In the genomic region with DNA sequence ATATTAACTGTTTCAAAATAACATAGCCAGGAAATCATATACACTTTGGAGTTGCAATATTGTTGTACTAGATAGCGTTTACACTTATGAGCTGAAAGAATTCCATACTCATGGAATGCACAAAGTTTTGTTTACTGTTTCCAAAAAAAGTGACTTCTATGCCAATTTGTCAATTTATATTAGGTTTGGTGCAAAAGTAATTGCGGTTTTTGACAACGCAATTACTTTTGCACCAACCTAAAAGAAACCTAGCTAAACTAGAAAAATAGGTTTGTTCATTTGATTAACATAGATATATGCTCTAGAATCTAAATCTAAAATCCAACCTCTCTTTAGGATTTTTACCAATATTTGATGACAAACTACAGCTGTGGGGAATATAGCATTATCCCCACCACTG, we compare ENCODE assay signal across 24 cellular contexts. TPM values are rescaled to one million over a fixed set of nuclear protein-coding genes. Genes with fewer than 3 reads are reported as not detected.
A peak's percentile ranks its signal among the peaks of the same experiment; 100 is the strongest.
DNase-seq lines count a peak whose midpoint lies in the region; ATAC-seq, FAIRE-seq and TF ChIP-seq lines count a peak whose summit lies in the region.
"Had no signal": no experiment of that assay in that cellular context is flagged by ENCODE, and none has a peak within 500 bp of the region (broad histone marks: within the 10 kb centered on the region; RNA-seq: fewer than 3 reads in every experiment).

No MANE protein-coding gene starts in this region.

- H3K9ac ChIP-seq in HepG2 (ENCODE audit: insufficient read depth, low read depth, low read length) = no peak overlapping the region
- no peak overlapping the region for H3K9ac ChIP-seq in K562 (ENCODE audit: insufficient read depth in 1 of 2, low read depth in 2 of 2, low read length in 2 of 2)
- H3K9ac ChIP-seq: BLaER1 had no signal

- H3K4me2 ChIP-seq in HepG2 (ENCODE audit: low read depth, low read length) (no peak overlapping the region), K562 (ENCODE audit: insufficient read depth, low read length) (no peak overlapping the region)
- H3K4me2 ChIP-seq: BLaER1 had no signal

- intact Hi-C loops in HepG2 (cut with micrococcal nuclease; ENCODE audit: unreplicated experiment) (no loop called here), right lobe of liver (cut with DNase I) (no loop called here), K562 (cut with micrococcal nuclease) (no loop called here)
- intact Hi-C loops in naive thymus-derived CD4-positive, alpha-beta T cell (cut with micrococcal nuclease) = no loop called here

- H3K9me3 ChIP-seq in HepG2 (ENCODE audit: low read length) = no peaks in the 10 kb centered on the region
- no peaks in the 10 kb centered on the region for H3K9me3 ChIP-seq in right lobe of liver
- no peaks in the 10 kb centered on the region for H3K9me3 ChIP-seq in K562 (replicated peaks; ENCODE audit: control insufficient read depth, insufficient read depth, low read depth, low read length)
- no peaks in the 10 kb centered on the region for H3K9me3 ChIP-seq in naive thymus-derived CD4-positive, alpha-beta T cell (ENCODE audit: control insufficient read depth in 2 of 3, low read length in 3 of 3)
- H3K9me3 ChIP-seq: BE2C, BLaER1 had no signal

- CTCF ChIA-PET in HepG2 (lab: Yijun Ruan, JAX; ENCODE audit: low intra/inter-chr PET ratio, low total read pairs) (no interaction called here), K562 (lab: Yijun Ruan, JAX; ENCODE audit: low intra/inter-chr PET ratio) (no interaction called here)
- CTCF ChIA-PET in naive thymus-derived CD4-positive, alpha-beta T cell (lab: Charles Lee) = no interaction called here

- DNase-seq in HepG2 (ENCODE audit: low spot score) = no peak
- no peak for DNase-seq in right lobe of liver
- no peak for DNase-seq in K562 (ENCODE audit: extremely low read depth in 1 of 4, low spot score in 3 of 4)
- no peak for DNase-seq in foreskin keratinocyte
- DNase-seq in naive thymus-derived CD4-positive, alpha-beta T cell = no peak
- no peak for DNase-seq in activated gamma-delta T cell (lab: John Stamatoyannopoulos, UW)
- DNase-seq: 8988T; ACHN; BE2C; C1 segment of cervical spinal cord; CD4-positive, alpha-beta memory T cell; CD4-positive, CD25-positive, alpha-beta regulatory T cell; CD8-positive, alpha-beta memory T cell; COR-L47; DMS79 treated with DMSO at 0.1 percent for 48 hours; GF-D8 had no signal

- TF ChIP-seq CTCF in HepG2 (CRISPR knock-in tag; IDR thresholded peaks at IDR 0.05) (no peak), right lobe of liver (IDR thresholded peaks at IDR 0.05) (no peak), K562 (IDR thresholded peaks at IDR 0.05 in 2 of 3, conservative IDR thresholded peaks at IDR 0.05 in 1 of 3; ENCODE audit: insufficient read depth in 2 of 3, low read depth in 1 of 3, low read length in 3 of 3) (no peak), foreskin keratinocyte (conservative IDR thresholded peaks at IDR 0.05) (no peak)

- in situ Hi-C loops in HepG2 (cut with HindIII; ENCODE audit: extremely low pct_ligation_motif_present, low pct_unique_long_range_greater_than_20kb) = no loop called here
- in situ Hi-C loops in K562 (cut with MboI) = no loop called here

- H3K4me1 ChIP-seq in HepG2 (ENCODE audit: insufficient read depth, low read length) = no peaks in the 10 kb centered on the region
- no peaks in the 10 kb centered on the region for H3K4me1 ChIP-seq in right lobe of liver
- no peaks in the 10 kb centered on the region; a peak in 2 of 5 replicates for H3K4me1 ChIP-seq in K562 (replicated peaks in 1 of 2; ENCODE audit: control insufficient read depth in 2 of 2, insufficient read depth in 2 of 2, low read length in 2 of 2)
- peaks cover 42% of the 10 kb centered on the region for H3K4me1 ChIP-seq in foreskin keratinocyte
- H3K4me1 ChIP-seq in naive thymus-derived CD4-positive, alpha-beta T cell (ENCODE audit: control insufficient read depth in 2 of 2, insufficient read depth in 2 of 2, low read length in 2 of 2) = no peaks in the 10 kb centered on the region
- H3K4me1 ChIP-seq: BE2C, BLaER1 had no signal

- no peak overlapping the region for H2AFZ ChIP-seq in HepG2 (ENCODE audit: low read length)
- no peak overlapping the region for H2AFZ ChIP-seq in K562 (ENCODE audit: low read depth, low read length)

- H4K20me1 ChIP-seq in HepG2 (ENCODE audit: insufficient read depth, low read length) (no peaks in the 10 kb centered on the region), K562 (replicated peaks; ENCODE audit: control insufficient read depth, insufficient read depth, low read length) (no peaks in the 10 kb centered on the region)
- H4K20me1 ChIP-seq: BLaER1 had no signal

- peaks cover 0 to 24% (median 12%) of the 10 kb centered on the region in 5 donors for H3K27me3 Mint-ChIP-seq in naive thymus-derived CD4-positive, alpha-beta T cell
- H3K27me3 Mint-ChIP-seq: CD4-positive, CD25-positive, alpha-beta regulatory T cell had no signal

- BruUV-seq in HepG2 (replicated peaks; lab: Mats Ljungman, UMichigan) (no TSS peak), K562 (replicated peaks; lab: Mats Ljungman, UMichigan) (no TSS peak)

- peaks cover 0 to 8% (median 0%) of the 10 kb centered on the region in 7 donors for H3K4me1 Mint-ChIP-seq in naive thymus-derived CD4-positive, alpha-beta T cell
- H3K4me1 Mint-ChIP-seq: CD4-positive, CD25-positive, alpha-beta regulatory T cell had no signal

- no peaks in the 10 kb centered on the region for H3K27me3 ChIP-seq in HepG2 (ENCODE audit: control insufficient read depth in 1 of 2, insufficient read depth in 2 of 2, low read length in 2 of 2)
- H3K27me3 ChIP-seq in right lobe of liver = no peaks in the 10 kb centered on the region
- H3K27me3 ChIP-seq in K562 (ENCODE audit: control insufficient read depth in 2 of 2, insufficient read depth in 2 of 2, low read length in 2 of 2) = no peaks in the 10 kb centered on the region
- no peaks in the 10 kb centered on the region for H3K27me3 ChIP-seq in foreskin keratinocyte
- no peaks in the 10 kb centered on the region for H3K27me3 ChIP-seq in naive thymus-derived CD4-positive, alpha-beta T cell (ENCODE audit: control insufficient read depth in 2 of 2, insufficient read depth in 2 of 2, low read length in 2 of 2)
- H3K27me3 ChIP-seq: BE2C, BLaER1 had no signal

- no peak for TF ChIP-seq EP300 in HepG2 (IDR thresholded peaks at IDR 0.05; ENCODE audit: low read depth in 2 of 2, low read length in 2 of 2)
- no peak for TF ChIP-seq EP300 in HepG2 (CRISPR knock-in tag; IDR thresholded peaks at IDR 0.05; ENCODE audit: borderline replicate concordance)
- TF ChIP-seq EP300 in K562 (IDR thresholded peaks at IDR 0.05; ENCODE audit: low read length) = no peak

- no peaks in the 10 kb centered on the region for H3K36me3 Mint-ChIP-seq in naive thymus-derived CD4-positive, alpha-beta T cell
- H3K36me3 Mint-ChIP-seq: CD14-positive monocyte; CD4-positive, alpha-beta memory T cell; CD4-positive, CD25-positive, alpha-beta regulatory T cell; CD8-positive, alpha-beta memory T cell had no signal

- ATAC-seq in HepG2 (no peak), right lobe of liver (no peak), K562 (no peak), foreskin keratinocyte (no peak)
- no peak for ATAC-seq in naive thymus-derived CD4-positive, alpha-beta T cell

- FAIRE-seq in HepG2 (lab: Jason Lieb, UNC) (no peak), K562 (lab: Jason Lieb, UNC) (no peak)
- FAIRE-seq: A204.1, D721Med, G401.6, GM12891, GM19239 had no signal

- H3K36me3 ChIP-seq in HepG2 (replicated peaks in 1 of 2; ENCODE audit: control insufficient read depth in 1 of 2, insufficient read depth in 2 of 2, low read length in 2 of 2) (no peaks in the 10 kb centered on the region), right lobe of liver (no peaks in the 10 kb centered on the region), K562 (ENCODE audit: control insufficient read depth, insufficient read depth, low read length) (no peaks in the 10 kb centered on the region)
- no peaks in the 10 kb centered on the region for H3K36me3 ChIP-seq in naive thymus-derived CD4-positive, alpha-beta T cell (ENCODE audit: control insufficient read depth in 2 of 3, insufficient read depth in 3 of 3, low read length in 3 of 3)
- H3K36me3 ChIP-seq: BE2C, BLaER1 had no signal

- WGBS in HepG2 (ENCODE audit: low lambda C conversion rate) = 16% methylated on average over 3 of the region's 3 CpGs
- WGBS in right lobe of liver (ENCODE audit: insufficient coverage, low coverage, low lambda C conversion rate, missing lambda C conversion rate) = 80% methylated on average over 3 of the region's 3 CpGs
- 24% methylated on average over 3 of the region's 3 CpGs for WGBS in K562 (ENCODE audit: insufficient coverage, low coverage, missing lambda C conversion rate)

- peaks cover 0 to 5% (median 0%) of the 10 kb centered on the region in 11 donors for H3K9me3 Mint-ChIP-seq in naive thymus-derived CD4-positive, alpha-beta T cell

- H3K9me1 ChIP-seq in K562 (ENCODE audit: control insufficient read depth, insufficient read depth, low read length) = no peaks in the 10 kb centered on the region

- H3K4me3 Mint-ChIP-seq in naive thymus-derived CD4-positive, alpha-beta T cell = no peak overlapping the region
- H3K4me3 Mint-ChIP-seq: CD14-positive monocyte; CD4-positive, alpha-beta memory T cell; CD4-positive, CD25-positive, alpha-beta regulatory T cell; CD8-positive, alpha-beta memory T cell had no signal

- H3K79me2 ChIP-seq in HepG2 (ENCODE audit: insufficient read depth, low read length) (no peaks in the 10 kb centered on the region), K562 (ENCODE audit: control insufficient read depth, insufficient read depth, low read length) (no peaks in the 10 kb centered on the region)

- POLR2A ChIA-PET in HepG2 (lab: Yijun Ruan, JAX) = no interaction called here
- POLR2A ChIA-PET in K562 (lab: Yijun Ruan, JAX) = no interaction called here
- POLR2A ChIA-PET in naive thymus-derived CD4-positive, alpha-beta T cell (lab: Charles Lee) = no interaction called here

- no peak for TF ChIP-seq POLR2A in HepG2 (IDR thresholded peaks at IDR 0.05; ENCODE audit: insufficient read depth in 1 of 2, low read depth in 2 of 2, low read length in 2 of 2)
- TF ChIP-seq POLR2A in right lobe of liver (IDR thresholded peaks at IDR 0.05) = no peak
- TF ChIP-seq POLR2A in K562 (conservative IDR thresholded peaks at IDR 0.05) = no peak

- H3K27ac ChIP-seq in HepG2 (ENCODE audit: extremely low read length, insufficient read depth, low read length) = no peak overlapping the region
- no peak overlapping the region for H3K27ac ChIP-seq in right lobe of liver
- H3K27ac ChIP-seq in K562 (ENCODE audit: extremely low read depth, low read depth, low read length) = no peak overlapping the region
- H3K27ac ChIP-seq in foreskin keratinocyte = peak overlapping the region; percentile 82
- no peak overlapping the region for H3K27ac ChIP-seq in naive thymus-derived CD4-positive, alpha-beta T cell (ENCODE audit: low read depth, low read length)
- H3K27ac ChIP-seq: BLaER1 had no signal

- H3K4me3 ChIP-seq in HepG2 (replicated peaks in 1 of 3; ENCODE audit: insufficient read depth in 1 of 3, low read depth in 2 of 3, low read length in 3 of 3) (no peak overlapping the region), right lobe of liver (no peak overlapping the region), K562 (no peak overlapping the region)
- no peak overlapping the region for H3K4me3 ChIP-seq in naive thymus-derived CD4-positive, alpha-beta T cell (ENCODE audit: low read length)
- H3K4me3 ChIP-seq: BLaER1 had no signal

- TF ChIP-seq RAD21 in HepG2 (CRISPR knock-in tag; IDR thresholded peaks at IDR 0.05) = no peak
- no peak for TF ChIP-seq RAD21 in K562 (CRISPR knock-in tag; conservative IDR thresholded peaks at IDR 0.05 in 1 of 2, IDR thresholded peaks at IDR 0.05 in 1 of 2)

- H3K27ac Mint-ChIP-seq in naive thymus-derived CD4-positive, alpha-beta T cell = no peak overlapping the region
- H3K27ac Mint-ChIP-seq: CD14-positive monocyte; CD4-positive, alpha-beta memory T cell; CD8-positive, alpha-beta memory T cell had no signal

RNA-seq across cellular contexts. Expression of gene RXFP1, which starts 15.2 kb away (rescaled TPM):
- total RNA-seq in HepG2 (2016; rRNA removed; fragmentation: Illumina TruSeq; extraction: Trizol) = not detected in 2 replicates
- not detected in 2 replicates for total RNA-seq in HepG2 (2016; cell fraction: cytosol; rRNA removed; fragmentation: Illumina TruSeq; extraction: Trizol; ENCODE audit: low read depth)
- total RNA-seq in HepG2 (2016; cell fraction: insoluble cytoplasmic fraction; rRNA removed; fragmentation: Illumina TruSeq; extraction: Trizol) = not detected in 2 replicates
- not detected in 2 replicates for total RNA-seq in HepG2 (2016; cell fraction: membrane; rRNA removed; fragmentation: Illumina TruSeq; extraction: Trizol)
- total RNA-seq in HepG2 (2016; cell fraction: nucleus; rRNA removed; fragmentation: Illumina TruSeq; extraction: Trizol) = not detected in 2 replicates
- not detected in 2 replicates for polyA plus RNA-seq in HepG2 (2011; rRNA removed)
- polyA plus RNA-seq in HepG2 (2011; cell fraction: cytosol; rRNA removed) = not detected in 2 replicates
- not detected in 2 replicates for polyA plus RNA-seq in HepG2 (2011; cell fraction: nucleus; rRNA removed)
- not detected in 2 replicates for polyA plus RNA-seq in HepG2 (2012)
- polyA plus RNA-seq in HepG2 (2016; cell fraction: cytosol; fragmentation: Illumina TruSeq; extraction: Trizol; ENCODE audit: low read depth) = not detected in 2 replicates
- polyA plus RNA-seq in HepG2 (2016; cell fraction: insoluble cytoplasmic fraction; fragmentation: Illumina TruSeq; extraction: Trizol; ENCODE audit: low read depth) = not detected in 2 replicates
- not detected in 2 replicates for polyA plus RNA-seq in HepG2 (2016; cell fraction: membrane; fragmentation: Illumina TruSeq; extraction: Trizol; ENCODE audit: low read depth)
- not detected in 2 replicates for polyA plus RNA-seq in HepG2 (2016; cell fraction: nucleus; fragmentation: Illumina TruSeq; extraction: Trizol; ENCODE audit: insufficient read depth, low read depth)
- not detected in 2 replicates for polyA minus RNA-seq in HepG2 (2011; rRNA and poly(A)+ RNA removed; ENCODE audit: low replicate concordance)
- polyA minus RNA-seq in HepG2 (2011; cell fraction: cytosol; rRNA and poly(A)+ RNA removed) = not detected in 2 replicates
- polyA minus RNA-seq in HepG2 (2011; cell fraction: nucleus; rRNA and poly(A)+ RNA removed) = not detected in 2 replicates
- 1 to 10 TPM in 4 of 6 experiments, under 1 TPM in 2; 0.88 to 3.4 (median 1.3) TPM for total RNA-seq in right lobe of liver
- total RNA-seq in K562 (2011; cell fraction: chromatin; rRNA removed; ENCODE audit: low replicate concordance) = not detected in 2 replicates
- not detected in 2 replicates for total RNA-seq in K562 (2011; cell fraction: nucleolus; rRNA removed)
- not detected in 2 replicates for total RNA-seq in K562 (2011; cell fraction: nucleoplasm; rRNA removed)
- not detected in 2 replicates for total RNA-seq in K562 (2014; rRNA removed)
- total RNA-seq in K562 (2014; rRNA removed; fragmentation: Illumina TruSeq; extraction: Trizol) = not detected in 2 replicates
- not detected in 2 replicates for total RNA-seq in K562 (2015; rRNA removed; fragmentation: Illumina TruSeq; extraction: Trizol)
- total RNA-seq in K562 (2021) = not detected in 2 replicates
- polyA plus RNA-seq in K562 (2011; rRNA removed) = 0.06 TPM in 1 of 2 replicates, not detected in the other
- not detected in 2 replicates for polyA plus RNA-seq in K562 (2011; cell fraction: cytosol; rRNA removed)
- polyA plus RNA-seq in K562 (2011; cell fraction: nucleus; rRNA removed) = not detected in 2 replicates
- polyA plus RNA-seq in K562 (2012) = 0.03 and 0.10 TPM in 2 replicates
- 0.04 TPM in 1 of 2 replicates, not detected in the other for polyA plus RNA-seq in K562 (2014; fragmentation: Illumina TruSeq; extraction: Trizol)
- polyA plus RNA-seq in K562 (2014; fragmentation: Nextera tagmentation; extraction: Ambion mirVana) = under 1 TPM in 1 of 2 experiments, not detected in 1; 0.03 TPM
- polyA plus RNA-seq in K562 (2014; rRNA removed) = not detected in 2 replicates
- polyA minus RNA-seq in K562 (2011; rRNA and poly(A)+ RNA removed) = not detected in 2 replicates
- polyA minus RNA-seq in K562 (2011; cell fraction: cytosol; rRNA and poly(A)+ RNA removed) = not detected in 2 replicates
- not detected in 2 replicates for polyA minus RNA-seq in K562 (2011; cell fraction: nucleus; rRNA and poly(A)+ RNA removed)
- total RNA-seq in foreskin keratinocyte = not detected in 2 replicates
- polyA plus RNA-seq in foreskin keratinocyte = not detected in 2 replicates
- under 1 TPM in 1 of 5 experiments, not detected in 4; 0.27 TPM for total RNA-seq in naive thymus-derived CD4-positive, alpha-beta T cell
- polyA plus RNA-seq in naive thymus-derived CD4-positive, alpha-beta T cell = not detected
- total RNA-seq: A673; CD4-positive, alpha-beta memory T cell; CD4-positive, CD25-positive, alpha-beta regulatory T cell; CD8-positive, alpha-beta memory T cell had no signal
- polyA plus RNA-seq: CD4-positive, alpha-beta memory T cell; CD4-positive, CD25-positive, alpha-beta regulatory T cell; CD8-positive, alpha-beta memory T cell had no signal
